ENCODE assay signal across 1 cellular context in genomic region chr19:16106121-16106520, GRCh38.
TF ChIP-seq lines count a peak whose summit lies in the region.

No MANE protein-coding gene starts in this region.

TF ChIP-seq in A549, 52 proteins besides CTCF, POLR2A, EP300 and RAD21 (continued from another document):
- no peak for TF ChIP-seq MAFK (IDR thresholded peaks at IDR 0.05; ENCODE audit: partially characterized antibody)
- no peak for TF ChIP-seq RNF2 (IDR thresholded peaks at IDR 0.05; ENCODE audit: borderline replicate concordance, low read depth)
- no peak for TF ChIP-seq HOXA7 (CRISPR knock-in tag; IDR thresholded peaks at IDR 0.05)
TF ChIP-seq in A549: peak in this region for 0.
